19 cellular contexts compared by ENCODE assay signal in genomic region chr2:42289222-42289621, GRCh38.
"Had no signal": no experiment of that assay in that cellular context is flagged by ENCODE, and none has a peak within 500 bp of the region (broad histone marks: within the 10 kb centered on the region; RNA-seq: fewer than 3 reads in every experiment).

No MANE protein-coding gene starts in this region.

- H3K27me3 Mint-ChIP-seq: brain had no signal

- H3K4me1 ChIP-seq: lower lobe of right lung, parathyroid adenoma, tibial artery, vagina had no signal

- DNase-seq: activated CD4-positive, alpha-beta T cell treated with anti-CD3 and anti-CD28 coated beads, Interleukin-2, amount 50 U/mL, for 4 hours; activated CD4-positive, CD25-positive, alpha-beta regulatory T cell; activated gamma-delta T cell treated with Interleukin-2 at 50 U/mL for 16 hours; amygdala; cerebellar nuclear complex; dermis blood vessel endothelial cell; endodermal cell; erythroblast; left cardiac atrium; lower lobe of right lung; midbrain; retina; stimulated activated CD4-positive, alpha-beta T cell treated with anti-CD3 and anti-CD28 coated beads, Interleukin-15, amount 100 ng/mL, for 24 hours; stimulated activated CD4-positive, alpha-beta T cell treated with anti-CD3 and anti-CD28 coated beads, Interleukin-4, amount 100 ng/mL, for 24 hours; tibial artery had no signal

- H3K27ac Mint-ChIP-seq: brain, endodermal cell had no signal

- H3K36me3 ChIP-seq: vagina had no signal

- H3K27me3 ChIP-seq: tibial artery, vagina had no signal

- H3K4me1 Mint-ChIP-seq: brain, endodermal cell had no signal

- H3K4me3 ChIP-seq: lower lobe of right lung, SK-N-MC, tibial artery, vagina had no signal

- ATAC-seq: left cardiac atrium, lower lobe of right lung had no signal

- H3K9me3 ChIP-seq: lower lobe of right lung, tibial artery, vagina had no signal

- H3K9me3 Mint-ChIP-seq: brain, endodermal cell had no signal

- H3K27ac ChIP-seq: lower lobe of right lung, parathyroid adenoma, SK-N-MC, tibial artery, vagina had no signal

- H3K4me3 Mint-ChIP-seq: brain, endodermal cell had no signal
